10 cellular contexts compared by ENCODE assay signal in the genomic region with DNA sequence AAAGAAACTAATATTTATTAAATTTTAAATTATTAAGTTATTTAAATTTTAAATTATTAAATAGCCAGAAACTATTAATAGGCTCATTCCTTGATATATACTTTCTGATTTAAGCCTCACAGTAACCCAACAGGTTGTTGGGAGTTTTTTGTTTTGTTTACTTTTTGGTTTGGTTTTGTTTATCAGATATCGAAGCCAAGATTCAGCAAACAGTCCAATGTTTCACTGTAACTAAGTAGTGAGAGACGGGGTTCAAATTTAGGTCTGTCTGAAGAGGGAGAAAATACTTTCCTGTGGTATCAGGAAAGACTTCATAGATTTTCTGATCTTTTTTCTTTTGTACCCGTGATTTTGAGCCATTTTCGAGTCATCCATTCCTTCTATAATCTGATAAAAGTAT. TPM values are rescaled to one million over a fixed set of nuclear protein-coding genes. Genes with fewer than 3 reads are reported as not detected.
"Had no signal": no experiment of that assay in that cellular context is flagged by ENCODE, and none has a peak within 500 bp of the region (broad histone marks: within the 10 kb centered on the region; RNA-seq: fewer than 3 reads in every experiment).

No MANE protein-coding gene starts in this region.

- H3K4me3 ChIP-seq: K562 had no signal

- DNase-seq: IMR-90, KBM-7, KG1 had no signal

- ATAC-seq: K562 had no signal

- H3K9ac ChIP-seq: KMS-11 had no signal

- H3K27ac ChIP-seq: HL-60, KMS-11 had no signal

- FAIRE-seq: HTR-8/SVneo had no signal

- H3K4me2 ChIP-seq: KMS-11 had no signal

RNA-seq across cellular contexts. Expression of a gene that starts 54.2 kb away (rescaled TPM):
- total RNA-seq: HT-29, HT1080, IMR-90, K562 had no signal
- polyA plus RNA-seq: IgD-negative memory B cell, IMR-90, K562 had no signal
